1 cellular context compared by ENCODE assay signal in the genomic region with DNA sequence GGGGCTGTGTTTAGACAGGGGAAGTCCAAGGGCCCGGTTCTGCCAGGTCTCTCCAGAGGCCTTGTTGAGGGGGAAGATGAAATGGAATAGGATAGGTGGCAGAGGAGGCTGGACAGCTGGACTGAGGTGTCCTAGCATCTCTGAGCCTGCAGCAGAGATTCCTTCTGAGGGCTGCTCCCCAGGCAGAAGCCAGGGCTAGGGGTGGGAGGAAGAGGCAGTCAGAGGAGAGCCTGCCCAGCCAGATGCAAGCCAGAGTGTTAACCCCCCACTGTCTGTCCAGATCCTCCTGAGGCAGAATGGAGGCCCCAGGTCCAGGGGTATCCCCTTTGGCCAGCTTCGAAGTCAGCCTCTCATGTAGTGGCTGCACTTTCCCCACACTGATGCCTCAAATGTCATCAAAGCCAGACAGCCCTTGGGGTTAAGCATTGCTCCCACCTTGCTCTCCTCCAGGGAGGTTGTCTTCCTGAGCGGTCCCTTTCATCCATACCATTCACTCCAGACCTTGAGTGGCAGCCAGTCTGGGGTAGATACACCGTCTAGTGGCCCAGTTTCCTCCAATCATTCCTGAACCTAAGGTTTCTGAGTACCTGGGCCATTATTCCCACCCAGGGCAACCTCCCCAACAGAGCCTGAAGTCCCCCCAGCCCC.
TF ChIP-seq lines count a peak whose summit lies in the region.

No MANE protein-coding gene starts in this region.

TF ChIP-seq in H1, 55 proteins besides CTCF, POLR2A, EP300 and RAD21:
- no peak for TF ChIP-seq RXRA (IDR thresholded peaks at IDR 0.05; ENCODE audit: insufficient read depth, low read depth, low read length)
- no peak for TF ChIP-seq HDAC6 (IDR thresholded peaks at IDR 0.05; ENCODE audit: low read depth, low read length)
- no peak for TF ChIP-seq POLR2AphosphoS5 (IDR thresholded peaks at IDR 0.05; ENCODE audit: low read depth, low read length)
